8 cellular contexts compared by ENCODE assay signal in the genomic region with DNA sequence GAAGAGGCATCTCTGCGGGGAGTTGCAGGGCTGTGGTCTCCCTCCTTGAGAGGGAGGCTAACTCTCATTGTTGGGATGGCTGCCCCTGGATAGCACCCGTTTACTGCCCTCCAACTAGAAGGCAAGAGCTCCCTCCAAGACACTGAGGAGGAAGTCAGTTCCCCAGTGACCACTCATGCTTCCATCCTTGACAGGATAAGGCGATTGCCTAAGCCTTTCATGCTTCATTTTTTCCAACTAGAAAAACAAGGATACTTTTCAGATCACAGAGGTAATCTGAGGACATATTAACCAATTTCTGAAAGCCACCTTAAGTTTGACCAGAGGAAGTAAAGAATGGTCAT.
DNase-seq lines count a peak whose midpoint lies in the region; ATAC-seq and TF ChIP-seq lines count a peak whose summit lies in the region.

No MANE protein-coding gene starts in this region.

- no peak for DNase-seq in activated CD4-positive, alpha-beta memory T cell treated with anti-CD3 and anti-CD28 coated beads, Interleukin-2, amount 10 ng/mL, durations not matched to agents 7 days and 5 days
- DNase-seq in Right ventricle myocardium superior, result no peak
- DNase-seq in gastrocnemius medialis, result peak; percentile 33 to 52
- no peak for DNase-seq in RKO (ENCODE audit: low spot score)
- DNase-seq in NCI-H2171 treated with DMSO at 0.1 percent for 48 hours (lab: John Stamatoyannopoulos, UW), result no peak
- DNase-seq in OCI-M1 (lab: John Stamatoyannopoulos, UW), result no peak

- POLR2A ChIA-PET in activated CD4-positive, alpha-beta memory T cell treated with anti-CD3 and anti-CD28 coated beads, Interleukin-2, amount 10 ng/mL, durations not matched to agents 7 days and 5 days (lab: Charles Lee), result no interaction called here

- peaks cover 8 to 28% of the 10 kb centered on the region in 2 donors for H3K4me1 ChIP-seq in gastrocnemius medialis

- intact Hi-C loops in Right ventricle myocardium superior (cut with DNase I) (no loop called here), gastrocnemius medialis (cut with DNase I; ENCODE audit: low total_unique reads) (no loop called here)

- peak overlapping the region in 3 of 4 donors; percentile 16 to 35 (median 24) for H3K4me3 ChIP-seq in gastrocnemius medialis

- H3K36me3 ChIP-seq in gastrocnemius medialis, result no peaks in the 10 kb centered on the region

- ATAC-seq in GM21390 (IDR thresholded peaks at IDR 0.05; ENCODE audit: unreplicated experiment), result peak; percentile 1
- ATAC-seq in Right ventricle myocardium superior (ENCODE audit: poor library complexity), result peak; percentile 85
- ATAC-seq in gastrocnemius medialis, result peak; percentile 72 to 77
- no peak for ATAC-seq in GM21381 (IDR thresholded peaks at IDR 0.05; ENCODE audit: unreplicated experiment)

- CTCF ChIA-PET in activated CD4-positive, alpha-beta memory T cell treated with anti-CD3 and anti-CD28 coated beads, Interleukin-2, amount 10 ng/mL, durations not matched to agents 7 days and 5 days (lab: Charles Lee), result interaction anchor here (1.3 to 1.4 kb wide), 2 partner anchors 186 to 187 kb away, joined by 3 read pairs; a partner anchor contains a TSS

- H3K36me3 Mint-ChIP-seq in activated CD4-positive, alpha-beta memory T cell treated with anti-CD3 and anti-CD28 coated beads, Interleukin-2, amount 10 ng/mL, durations not matched to agents 7 days and 5 days (ENCODE audit: low read depth), result peaks cover 7% of the 10 kb centered on the region

- H3K4me3 Mint-ChIP-seq in activated CD4-positive, alpha-beta memory T cell treated with anti-CD3 and anti-CD28 coated beads, Interleukin-2, amount 10 ng/mL, durations not matched to agents 7 days and 5 days, result peak overlapping the region; percentile 33

- peak overlapping the region; percentile 61 to 79 (median 72) for H3K27ac ChIP-seq in gastrocnemius medialis

- no peaks in the 10 kb centered on the region for H3K9me3 Mint-ChIP-seq in activated CD4-positive, alpha-beta memory T cell treated with anti-CD3 and anti-CD28 coated beads, Interleukin-2, amount 10 ng/mL, durations not matched to agents 7 days and 5 days

- no peak for TF ChIP-seq POLR2A in gastrocnemius medialis (IDR thresholded peaks at IDR 0.05)

- no peaks in the 10 kb centered on the region for H3K9me3 ChIP-seq in gastrocnemius medialis

- H3K27ac Mint-ChIP-seq in activated CD4-positive, alpha-beta memory T cell treated with anti-CD3 and anti-CD28 coated beads, Interleukin-2, amount 10 ng/mL, durations not matched to agents 7 days and 5 days, result peak overlapping the region; percentile 89

- in situ Hi-C loops in gastrocnemius medialis (cut with MboI; ENCODE audit: low sequenced_read_pairs in 4 of 4), result no loop called here

- TF ChIP-seq CTCF in gastrocnemius medialis (IDR thresholded peaks at IDR 0.05 in 4 of 5, conservative IDR thresholded peaks at IDR 0.05 in 1 of 5), result no peak

- no peaks in the 10 kb centered on the region for H3K27me3 Mint-ChIP-seq in activated CD4-positive, alpha-beta memory T cell treated with anti-CD3 and anti-CD28 coated beads, Interleukin-2, amount 10 ng/mL, durations not matched to agents 7 days and 5 days

- peaks cover 46% of the 10 kb centered on the region for H3K4me1 Mint-ChIP-seq in activated CD4-positive, alpha-beta memory T cell treated with anti-CD3 and anti-CD28 coated beads, Interleukin-2, amount 10 ng/mL, durations not matched to agents 7 days and 5 days

- H3K27me3 ChIP-seq in gastrocnemius medialis, result no peaks in the 10 kb centered on the region

Comparison
In these comparisons a context has a peak if more than half of its experiments do, and no peak if none do; other contexts are left out.
1. DNase-seq: peak in gastrocnemius medialis (2 of 2); none in activated CD4-positive, alpha-beta memory T cell treated with anti-CD3 and anti-CD28 coated beads, Interleukin-2, amount 10 ng/mL, durations not matched to agents 7 days and 5 days (single experiment), Right ventricle myocardium superior (single experiment), RKO (single experiment), NCI-H2171 treated with DMSO at 0.1 percent for 48 hours (single experiment) and OCI-M1 (single experiment).